Comparison of ENCODE assay signal across 1 cellular context in the genomic region with DNA sequence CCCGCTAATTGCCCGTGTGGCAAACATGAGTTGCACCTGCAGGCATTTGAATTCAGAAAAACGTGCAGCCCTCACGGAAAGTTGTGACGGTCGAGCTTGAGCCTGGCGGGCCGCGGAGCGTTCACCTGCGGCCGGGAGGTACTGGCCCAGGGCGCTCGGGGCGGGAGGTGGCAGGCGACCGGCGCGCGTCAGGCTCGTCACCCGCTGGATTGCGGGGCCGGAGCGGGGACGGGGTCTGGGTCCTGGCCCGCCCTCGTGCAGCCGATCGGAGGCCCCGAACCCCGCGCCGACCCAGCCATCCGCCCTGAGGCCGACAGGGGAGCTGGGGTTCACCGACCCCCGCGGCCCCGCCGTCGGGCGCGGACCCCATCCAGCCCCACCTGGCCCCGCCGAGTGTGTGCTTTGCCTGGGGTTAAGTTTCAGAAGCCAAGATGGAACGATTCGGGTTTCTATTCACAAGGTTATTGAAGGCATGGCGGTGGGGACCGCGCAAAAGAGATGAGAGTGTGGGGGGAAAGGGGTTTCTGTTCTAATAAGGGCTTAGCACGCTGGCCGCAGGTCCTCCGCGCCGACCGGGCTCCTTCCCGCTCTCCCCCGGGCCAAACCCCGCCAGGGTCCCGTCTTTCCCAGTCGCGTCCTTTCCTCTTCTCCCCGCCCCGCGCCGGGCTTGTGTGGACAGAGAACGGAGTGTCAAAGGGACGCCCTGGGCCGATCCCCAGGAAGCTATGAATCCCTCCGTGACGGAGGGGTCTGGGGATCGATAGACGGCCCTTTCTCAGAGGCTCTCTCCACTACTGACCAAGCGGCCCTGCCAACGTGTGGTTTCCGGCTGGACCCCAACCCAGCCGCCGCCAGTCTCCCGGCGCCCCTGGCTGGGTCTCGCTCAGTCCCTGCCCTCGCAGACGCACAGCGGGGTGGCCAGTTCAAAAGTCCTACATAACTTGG.
TF ChIP-seq lines count a peak whose summit lies in the region.

No MANE protein-coding gene starts in this region.

TF ChIP-seq in WTC11, 78 proteins besides CTCF, POLR2A, EP300 and RAD21 (continued from another document and continues in another):
- TF ChIP-seq, protein P1, sequence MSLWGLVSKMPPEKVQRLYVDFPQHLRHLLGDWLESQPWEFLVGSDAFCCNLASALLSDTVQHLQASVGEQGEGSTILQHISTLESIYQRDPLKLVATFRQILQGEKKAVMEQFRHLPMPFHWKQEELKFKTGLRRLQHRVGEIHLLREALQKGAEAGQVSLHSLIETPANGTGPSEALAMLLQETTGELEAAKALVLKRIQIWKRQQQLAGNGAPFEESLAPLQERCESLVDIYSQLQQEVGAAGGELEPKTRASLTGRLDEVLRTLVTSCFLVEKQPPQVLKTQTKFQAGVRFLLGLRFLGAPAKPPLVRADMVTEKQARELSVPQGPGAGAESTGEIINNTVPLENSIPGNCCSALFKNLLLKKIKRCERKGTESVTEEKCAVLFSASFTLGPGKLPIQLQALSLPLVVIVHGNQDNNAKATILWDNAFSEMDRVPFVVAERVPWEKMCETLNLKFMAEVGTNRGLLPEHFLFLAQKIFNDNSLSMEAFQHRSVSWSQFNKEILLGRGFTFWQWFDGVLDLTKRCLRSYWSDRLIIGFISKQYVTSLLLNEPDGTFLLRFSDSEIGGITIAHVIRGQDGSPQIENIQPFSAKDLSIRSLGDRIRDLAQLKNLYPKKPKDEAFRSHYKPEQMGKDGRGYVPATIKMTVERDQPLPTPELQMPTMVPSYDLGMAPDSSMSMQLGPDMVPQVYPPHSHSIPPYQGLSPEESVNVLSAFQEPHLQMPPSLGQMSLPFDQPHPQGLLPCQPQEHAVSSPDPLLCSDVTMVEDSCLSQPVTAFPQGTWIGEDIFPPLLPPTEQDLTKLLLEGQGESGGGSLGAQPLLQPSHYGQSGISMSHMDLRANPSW (CRISPR knock-in tag; conservative IDR thresholded peaks at IDR 0.05; ENCODE audit: low read depth), result no peak
- TF ChIP-seq ZNF317 (CRISPR knock-in tag; IDR thresholded peaks at IDR 0.05; ENCODE audit: borderline replicate concordance, low read depth) (no peak), NR3C1 (CRISPR knock-in tag; conservative IDR thresholded peaks at IDR 0.05; ENCODE audit: low read depth) (no peak), TEAD1 (CRISPR knock-in tag; IDR thresholded peaks at IDR 0.05) (no peak), PRRX2 (CRISPR knock-in tag; IDR thresholded peaks at IDR 0.05) (no peak), CBFB (CRISPR knock-in tag; IDR thresholded peaks at IDR 0.05; ENCODE audit: low read depth) (no peak), NFYB (CRISPR knock-in tag; conservative IDR thresholded peaks at IDR 0.05; ENCODE audit: low read depth) (no peak), RELA (CRISPR knock-in tag; IDR thresholded peaks at IDR 0.05; ENCODE audit: borderline replicate concordance) (no peak), FOXJ3 (CRISPR knock-in tag; IDR thresholded peaks at IDR 0.05; ENCODE audit: borderline replicate concordance) (no peak), EMX1 (CRISPR knock-in tag; IDR thresholded peaks at IDR 0.05) (no peak), ETV6 (CRISPR knock-in tag; IDR thresholded peaks at IDR 0.05) (0 out of 2 replicates have a peak, but pooled peaks have one; percentile 13), KAT7 (CRISPR knock-in tag; IDR thresholded peaks at IDR 0.05; ENCODE audit: borderline replicate concordance) (no peak), SP1 (CRISPR knock-in tag; conservative IDR thresholded peaks at IDR 0.05) (no peak), CREM (CRISPR knock-in tag; IDR thresholded peaks at IDR 0.05) (no peak), TEAD4 (CRISPR knock-in tag; IDR thresholded peaks at IDR 0.05) (no peak), JUN (CRISPR knock-in tag; IDR thresholded peaks at IDR 0.05) (no peak), FOXK1 (CRISPR knock-in tag; IDR thresholded peaks at IDR 0.05) (no peak; the same call in 1 of the 2 replicates), TCF7 (CRISPR knock-in tag; IDR thresholded peaks at IDR 0.05; ENCODE audit: low read depth) (no peak), JAZF1 (CRISPR knock-in tag; IDR thresholded peaks at IDR 0.05) (no peak)
- TF ChIP-seq, protein P2, sequence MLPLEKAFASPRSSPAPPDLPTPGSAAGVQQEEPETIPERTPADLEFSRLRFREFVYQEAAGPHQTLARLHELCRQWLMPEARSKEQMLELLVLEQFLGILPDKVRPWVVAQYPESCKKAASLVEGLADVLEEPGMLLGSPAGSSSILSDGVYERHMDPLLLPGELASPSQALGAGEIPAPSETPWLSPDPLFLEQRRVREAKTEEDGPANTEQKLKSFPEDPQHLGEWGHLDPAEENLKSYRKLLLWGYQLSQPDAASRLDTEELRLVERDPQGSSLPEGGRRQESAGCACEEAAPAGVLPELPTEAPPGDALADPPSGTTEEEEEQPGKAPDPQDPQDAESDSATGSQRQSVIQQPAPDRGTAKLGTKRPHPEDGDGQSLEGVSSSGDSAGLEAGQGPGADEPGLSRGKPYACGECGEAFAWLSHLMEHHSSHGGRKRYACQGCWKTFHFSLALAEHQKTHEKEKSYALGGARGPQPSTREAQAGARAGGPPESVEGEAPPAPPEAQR (CRISPR knock-in tag; IDR thresholded peaks at IDR 0.05), result no peak
- TF ChIP-seq, protein P3, sequence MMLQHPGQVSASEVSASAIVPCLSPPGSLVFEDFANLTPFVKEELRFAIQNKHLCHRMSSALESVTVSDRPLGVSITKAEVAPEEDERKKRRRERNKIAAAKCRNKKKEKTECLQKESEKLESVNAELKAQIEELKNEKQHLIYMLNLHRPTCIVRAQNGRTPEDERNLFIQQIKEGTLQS (CRISPR knock-in tag; conservative IDR thresholded peaks at IDR 0.05), result no peak
- TF ChIP-seq, protein P4, sequence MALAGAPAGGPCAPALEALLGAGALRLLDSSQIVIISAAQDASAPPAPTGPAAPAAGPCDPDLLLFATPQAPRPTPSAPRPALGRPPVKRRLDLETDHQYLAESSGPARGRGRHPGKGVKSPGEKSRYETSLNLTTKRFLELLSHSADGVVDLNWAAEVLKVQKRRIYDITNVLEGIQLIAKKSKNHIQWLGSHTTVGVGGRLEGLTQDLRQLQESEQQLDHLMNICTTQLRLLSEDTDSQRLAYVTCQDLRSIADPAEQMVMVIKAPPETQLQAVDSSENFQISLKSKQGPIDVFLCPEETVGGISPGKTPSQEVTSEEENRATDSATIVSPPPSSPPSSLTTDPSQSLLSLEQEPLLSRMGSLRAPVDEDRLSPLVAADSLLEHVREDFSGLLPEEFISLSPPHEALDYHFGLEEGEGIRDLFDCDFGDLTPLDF (CRISPR knock-in tag; IDR thresholded peaks at IDR 0.05), result peak; percentile 48; the same call in 1 of the 2 replicates
- TF ChIP-seq, protein P5, sequence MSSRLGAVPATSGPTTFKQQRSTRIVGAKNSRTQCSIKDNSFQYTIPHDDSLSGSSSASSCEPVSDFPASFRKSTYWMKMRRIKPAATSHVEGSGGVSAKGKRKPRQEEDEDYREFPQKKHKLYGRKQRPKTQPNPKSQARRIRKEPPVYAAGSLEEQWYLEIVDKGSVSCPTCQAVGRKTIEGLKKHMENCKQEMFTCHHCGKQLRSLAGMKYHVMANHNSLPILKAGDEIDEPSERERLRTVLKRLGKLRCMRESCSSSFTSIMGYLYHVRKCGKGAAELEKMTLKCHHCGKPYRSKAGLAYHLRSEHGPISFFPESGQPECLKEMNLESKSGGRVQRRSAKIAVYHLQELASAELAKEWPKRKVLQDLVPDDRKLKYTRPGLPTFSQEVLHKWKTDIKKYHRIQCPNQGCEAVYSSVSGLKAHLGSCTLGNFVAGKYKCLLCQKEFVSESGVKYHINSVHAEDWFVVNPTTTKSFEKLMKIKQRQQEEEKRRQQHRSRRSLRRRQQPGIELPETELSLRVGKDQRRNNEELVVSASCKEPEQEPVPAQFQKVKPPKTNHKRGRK (CRISPR knock-in tag; IDR thresholded peaks at IDR 0.05; ENCODE audit: borderline replicate concordance), result no peak
- TF ChIP-seq, protein P6, sequence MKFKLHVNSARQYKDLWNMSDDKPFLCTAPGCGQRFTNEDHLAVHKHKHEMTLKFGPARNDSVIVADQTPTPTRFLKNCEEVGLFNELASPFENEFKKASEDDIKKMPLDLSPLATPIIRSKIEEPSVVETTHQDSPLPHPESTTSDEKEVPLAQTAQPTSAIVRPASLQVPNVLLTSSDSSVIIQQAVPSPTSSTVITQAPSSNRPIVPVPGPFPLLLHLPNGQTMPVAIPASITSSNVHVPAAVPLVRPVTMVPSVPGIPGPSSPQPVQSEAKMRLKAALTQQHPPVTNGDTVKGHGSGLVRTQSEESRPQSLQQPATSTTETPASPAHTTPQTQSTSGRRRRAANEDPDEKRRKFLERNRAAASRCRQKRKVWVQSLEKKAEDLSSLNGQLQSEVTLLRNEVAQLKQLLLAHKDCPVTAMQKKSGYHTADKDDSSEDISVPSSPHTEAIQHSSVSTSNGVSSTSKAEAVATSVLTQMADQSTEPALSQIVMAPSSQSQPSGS (CRISPR knock-in tag; IDR thresholded peaks at IDR 0.05; ENCODE audit: borderline replicate concordance, low read depth), result no peak
- TF ChIP-seq, protein P7, sequence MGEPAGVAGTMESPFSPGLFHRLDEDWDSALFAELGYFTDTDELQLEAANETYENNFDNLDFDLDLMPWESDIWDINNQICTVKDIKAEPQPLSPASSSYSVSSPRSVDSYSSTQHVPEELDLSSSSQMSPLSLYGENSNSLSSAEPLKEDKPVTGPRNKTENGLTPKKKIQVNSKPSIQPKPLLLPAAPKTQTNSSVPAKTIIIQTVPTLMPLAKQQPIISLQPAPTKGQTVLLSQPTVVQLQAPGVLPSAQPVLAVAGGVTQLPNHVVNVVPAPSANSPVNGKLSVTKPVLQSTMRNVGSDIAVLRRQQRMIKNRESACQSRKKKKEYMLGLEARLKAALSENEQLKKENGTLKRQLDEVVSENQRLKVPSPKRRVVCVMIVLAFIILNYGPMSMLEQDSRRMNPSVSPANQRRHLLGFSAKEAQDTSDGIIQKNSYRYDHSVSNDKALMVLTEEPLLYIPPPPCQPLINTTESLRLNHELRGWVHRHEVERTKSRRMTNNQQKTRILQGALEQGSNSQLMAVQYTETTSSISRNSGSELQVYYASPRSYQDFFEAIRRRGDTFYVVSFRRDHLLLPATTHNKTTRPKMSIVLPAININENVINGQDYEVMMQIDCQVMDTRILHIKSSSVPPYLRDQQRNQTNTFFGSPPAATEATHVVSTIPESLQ (CRISPR knock-in tag; IDR thresholded peaks at IDR 0.05), result no peak
- TF ChIP-seq, protein P8, sequence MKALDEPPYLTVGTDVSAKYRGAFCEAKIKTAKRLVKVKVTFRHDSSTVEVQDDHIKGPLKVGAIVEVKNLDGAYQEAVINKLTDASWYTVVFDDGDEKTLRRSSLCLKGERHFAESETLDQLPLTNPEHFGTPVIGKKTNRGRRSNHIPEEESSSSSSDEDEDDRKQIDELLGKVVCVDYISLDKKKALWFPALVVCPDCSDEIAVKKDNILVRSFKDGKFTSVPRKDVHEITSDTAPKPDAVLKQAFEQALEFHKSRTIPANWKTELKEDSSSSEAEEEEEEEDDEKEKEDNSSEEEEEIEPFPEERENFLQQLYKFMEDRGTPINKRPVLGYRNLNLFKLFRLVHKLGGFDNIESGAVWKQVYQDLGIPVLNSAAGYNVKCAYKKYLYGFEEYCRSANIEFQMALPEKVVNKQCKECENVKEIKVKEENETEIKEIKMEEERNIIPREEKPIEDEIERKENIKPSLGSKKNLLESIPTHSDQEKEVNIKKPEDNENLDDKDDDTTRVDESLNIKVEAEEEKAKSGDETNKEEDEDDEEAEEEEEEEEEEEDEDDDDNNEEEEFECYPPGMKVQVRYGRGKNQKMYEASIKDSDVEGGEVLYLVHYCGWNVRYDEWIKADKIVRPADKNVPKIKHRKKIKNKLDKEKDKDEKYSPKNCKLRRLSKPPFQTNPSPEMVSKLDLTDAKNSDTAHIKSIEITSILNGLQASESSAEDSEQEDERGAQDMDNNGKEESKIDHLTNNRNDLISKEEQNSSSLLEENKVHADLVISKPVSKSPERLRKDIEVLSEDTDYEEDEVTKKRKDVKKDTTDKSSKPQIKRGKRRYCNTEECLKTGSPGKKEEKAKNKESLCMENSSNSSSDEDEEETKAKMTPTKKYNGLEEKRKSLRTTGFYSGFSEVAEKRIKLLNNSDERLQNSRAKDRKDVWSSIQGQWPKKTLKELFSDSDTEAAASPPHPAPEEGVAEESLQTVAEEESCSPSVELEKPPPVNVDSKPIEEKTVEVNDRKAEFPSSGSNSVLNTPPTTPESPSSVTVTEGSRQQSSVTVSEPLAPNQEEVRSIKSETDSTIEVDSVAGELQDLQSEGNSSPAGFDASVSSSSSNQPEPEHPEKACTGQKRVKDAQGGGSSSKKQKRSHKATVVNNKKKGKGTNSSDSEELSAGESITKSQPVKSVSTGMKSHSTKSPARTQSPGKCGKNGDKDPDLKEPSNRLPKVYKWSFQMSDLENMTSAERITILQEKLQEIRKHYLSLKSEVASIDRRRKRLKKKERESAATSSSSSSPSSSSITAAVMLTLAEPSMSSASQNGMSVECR (CRISPR knock-in tag; IDR thresholded peaks at IDR 0.05; ENCODE audit: borderline replicate concordance), result no peak
- TF ChIP-seq, protein P9, sequence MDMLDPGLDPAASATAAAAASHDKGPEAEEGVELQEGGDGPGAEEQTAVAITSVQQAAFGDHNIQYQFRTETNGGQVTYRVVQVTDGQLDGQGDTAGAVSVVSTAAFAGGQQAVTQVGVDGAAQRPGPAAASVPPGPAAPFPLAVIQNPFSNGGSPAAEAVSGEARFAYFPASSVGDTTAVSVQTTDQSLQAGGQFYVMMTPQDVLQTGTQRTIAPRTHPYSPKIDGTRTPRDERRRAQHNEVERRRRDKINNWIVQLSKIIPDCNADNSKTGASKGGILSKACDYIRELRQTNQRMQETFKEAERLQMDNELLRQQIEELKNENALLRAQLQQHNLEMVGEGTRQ (CRISPR knock-in tag; IDR thresholded peaks at IDR 0.05), result no peak
- TF ChIP-seq, protein P10, sequence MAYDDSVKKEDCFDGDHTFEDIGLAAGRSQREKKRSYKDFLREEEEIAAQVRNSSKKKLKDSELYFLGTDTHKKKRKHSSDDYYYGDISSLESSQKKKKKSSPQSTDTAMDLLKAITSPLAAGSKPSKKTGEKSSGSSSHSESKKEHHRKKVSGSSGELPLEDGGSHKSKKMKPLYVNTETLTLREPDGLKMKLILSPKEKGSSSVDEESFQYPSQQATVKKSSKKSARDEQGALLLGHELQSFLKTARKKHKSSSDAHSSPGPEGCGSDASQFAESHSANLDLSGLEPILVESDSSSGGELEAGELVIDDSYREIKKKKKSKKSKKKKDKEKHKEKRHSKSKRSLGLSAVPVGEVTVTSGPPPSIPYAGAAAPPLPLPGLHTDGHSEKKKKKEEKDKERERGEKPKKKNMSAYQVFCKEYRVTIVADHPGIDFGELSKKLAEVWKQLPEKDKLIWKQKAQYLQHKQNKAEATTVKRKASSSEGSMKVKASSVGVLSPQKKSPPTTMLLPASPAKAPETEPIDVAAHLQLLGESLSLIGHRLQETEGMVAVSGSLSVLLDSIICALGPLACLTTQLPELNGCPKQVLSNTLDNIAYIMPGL (CRISPR knock-in tag; IDR thresholded peaks at IDR 0.05), result 0 out of 2 replicates have a peak, but pooled peaks have one; percentile 19
- TF ChIP-seq, protein P11, sequence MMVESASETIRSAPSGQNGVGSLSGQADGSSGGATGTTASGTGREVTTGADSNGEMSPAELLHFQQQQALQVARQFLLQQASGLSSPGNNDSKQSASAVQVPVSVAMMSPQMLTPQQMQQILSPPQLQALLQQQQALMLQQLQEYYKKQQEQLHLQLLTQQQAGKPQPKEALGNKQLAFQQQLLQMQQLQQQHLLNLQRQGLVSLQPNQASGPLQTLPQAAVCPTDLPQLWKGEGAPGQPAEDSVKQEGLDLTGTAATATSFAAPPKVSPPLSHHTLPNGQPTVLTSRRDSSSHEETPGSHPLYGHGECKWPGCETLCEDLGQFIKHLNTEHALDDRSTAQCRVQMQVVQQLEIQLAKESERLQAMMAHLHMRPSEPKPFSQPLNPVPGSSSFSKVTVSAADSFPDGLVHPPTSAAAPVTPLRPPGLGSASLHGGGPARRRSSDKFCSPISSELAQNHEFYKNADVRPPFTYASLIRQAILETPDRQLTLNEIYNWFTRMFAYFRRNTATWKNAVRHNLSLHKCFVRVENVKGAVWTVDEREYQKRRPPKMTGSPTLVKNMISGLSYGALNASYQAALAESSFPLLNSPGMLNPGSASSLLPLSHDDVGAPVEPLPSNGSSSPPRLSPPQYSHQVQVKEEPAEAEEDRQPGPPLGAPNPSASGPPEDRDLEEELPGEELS (CRISPR knock-in tag; IDR thresholded peaks at IDR 0.05), result peak; percentile 42; the same call in 1 of the 2 replicates
